In genomic region chr6:151352410-151353399, GRCh38 we compare ENCODE assay signal across 2 cellular contexts.
TF ChIP-seq lines count a peak whose summit lies in the region.

No MANE protein-coding gene starts in this region.

TF ChIP-seq in HepG2, 621 proteins besides CTCF, POLR2A, EP300 and RAD21:
- no peak for TF ChIP-seq SP4 (CRISPR knock-in tag; IDR thresholded peaks at IDR 0.05)
- no peak for TF ChIP-seq ZNF563 (CRISPR knock-in tag; IDR thresholded peaks at IDR 0.05)
- no peak for TF ChIP-seq EHMT2 (IDR thresholded peaks at IDR 0.05; ENCODE audit: borderline replicate concordance, low read depth, low read length)
- no peak for TF ChIP-seq HNF4A (CRISPR knock-in tag; IDR thresholded peaks at IDR 0.05)
- TF ChIP-seq NKX3-1 (CRISPR knock-in tag; IDR thresholded peaks at IDR 0.05), result no peak
- TF ChIP-seq SYNCRIP (IDR thresholded peaks at IDR 0.05; ENCODE audit: insufficient read depth, low read depth, low read length), result no peak
- no peak for TF ChIP-seq ZNF274 (CRISPR knock-in tag; IDR thresholded peaks at IDR 0.05)
- no peak for TF ChIP-seq ATM (IDR thresholded peaks at IDR 0.05; ENCODE audit: borderline replicate concordance)
- no peak for TF ChIP-seq CHCHD3 (CRISPR knock-in tag; IDR thresholded peaks at IDR 0.05)
- TF ChIP-seq, protein P1, sequence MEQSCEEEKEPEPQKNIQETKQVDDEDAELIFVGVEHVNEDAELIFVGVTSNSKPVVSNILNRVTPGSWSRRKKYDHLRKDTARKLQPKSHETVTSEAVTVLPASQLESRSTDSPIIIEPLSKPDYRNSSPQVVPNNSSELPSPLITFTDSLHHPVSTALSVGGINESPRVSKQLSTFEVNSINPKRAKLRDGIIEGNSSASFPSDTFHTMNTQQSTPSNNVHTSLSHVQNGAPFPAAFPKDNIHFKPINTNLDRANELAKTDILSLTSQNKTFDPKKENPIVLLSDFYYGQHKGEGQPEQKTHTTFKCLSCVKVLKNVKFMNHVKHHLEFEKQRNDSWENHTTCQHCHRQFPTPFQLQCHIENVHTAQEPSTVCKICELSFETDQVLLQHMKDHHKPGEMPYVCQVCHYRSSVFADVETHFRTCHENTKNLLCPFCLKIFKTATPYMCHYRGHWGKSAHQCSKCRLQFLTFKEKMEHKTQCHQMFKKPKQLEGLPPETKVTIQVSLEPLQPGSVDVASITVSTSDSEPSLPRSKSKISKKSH (CRISPR knock-in tag; IDR thresholded peaks at IDR 0.05; ENCODE audit: borderline replicate concordance), result no peak
- TF ChIP-seq REPIN1 (CRISPR knock-in tag; IDR thresholded peaks at IDR 0.05; ENCODE audit: borderline replicate concordance, low read depth), result no peak

TF ChIP-seq in SK-N-SH, 30 proteins besides CTCF, POLR2A, EP300 and RAD21:
- no peak for TF ChIP-seq POLR2AphosphoS5 (IDR thresholded peaks at IDR 0.05; ENCODE audit: low read depth, low read length)
TF ChIP-seq in SK-N-SH: peak in this region for 0.
